In genomic region chr14:23669441-23669840, GRCh38 we compare ENCODE assay signal across 28 cellular contexts. TPM values are rescaled to one million over a fixed set of nuclear protein-coding genes. Genes with fewer than 3 reads are reported as not detected.
"Had no signal": no experiment of that assay in that cellular context is flagged by ENCODE, and none has a peak within 500 bp of the region (broad histone marks: within the 10 kb centered on the region; RNA-seq: fewer than 3 reads in every experiment).

No MANE protein-coding gene starts in this region.

- H3K27ac Mint-ChIP-seq: dendritic cell treated with granulocyte-macrophage colony-stimulating factor and Interleukin-4, amounts not matched to agents 40 ng/mL and 50 ng/mL, for 4 days; immature natural killer cell; memory B cell; natural killer cell; progenitor cell of endocrine pancreas; stimulated activated memory B cell treated with anti-CD40 and anti-IgM and Interleukin-4, amounts not matched to agents 10 μg/mL and 1 μg/mL and 100 μg/mL, for 72 hours had no signal

- H3K9me3 ChIP-seq: colonic mucosa, esophagus squamous epithelium, lower lobe of right lung, neutrophil, testis, tibial artery, vagina had no signal

- H3K9ac ChIP-seq: parathyroid adenoma had no signal

- H3K4me3 ChIP-seq: colonic mucosa, esophagus squamous epithelium, lower lobe of right lung, skin epidermis, spleen, testis, tibial artery, vagina had no signal

- H3K4me1 Mint-ChIP-seq: memory B cell; stimulated activated memory B cell treated with anti-CD40 and anti-IgM and Interleukin-4, amounts not matched to agents 10 μg/mL and 1 μg/mL and 100 μg/mL, for 72 hours had no signal

- H3K9me3 Mint-ChIP-seq: dendritic cell treated with granulocyte-macrophage colony-stimulating factor and Interleukin-4, amounts not matched to agents 40 ng/mL and 50 ng/mL, for 4 days; immature natural killer cell; memory B cell; natural killer cell; stimulated activated memory B cell treated with anti-CD40 and anti-IgM and Interleukin-4, amounts not matched to agents 10 μg/mL and 1 μg/mL and 100 μg/mL, for 72 hours had no signal

- H3K27me3 Mint-ChIP-seq: dendritic cell treated with granulocyte-macrophage colony-stimulating factor and Interleukin-4, amounts not matched to agents 40 ng/mL and 50 ng/mL, for 4 days; progenitor cell of endocrine pancreas had no signal

- H3K4me3 Mint-ChIP-seq: dendritic cell treated with granulocyte-macrophage colony-stimulating factor and Interleukin-4, amounts not matched to agents 40 ng/mL and 50 ng/mL, for 4 days; immature natural killer cell; memory B cell; natural killer cell; stimulated activated memory B cell treated with anti-CD40 and anti-IgM and Interleukin-4, amounts not matched to agents 10 μg/mL and 1 μg/mL and 100 μg/mL, for 72 hours had no signal

- DNase-seq: colonic mucosa; effector memory CD4-positive, alpha-beta T cell; esophagus squamous epithelium; foreskin melanocyte; glutamatergic neuron; hypothalamus; immature natural killer cell; islet precursor cell; left ventricle myocardium superior; lower lobe of right lung; natural killer cell; spleen; stimulated activated CD4-positive, alpha-beta T cell treated with anti-CD3 and anti-CD28 coated beads, Interleukin-4, amount 100 ng/mL, for 4 hours; stimulated activated naive CD8-positive, alpha-beta T cell treated with anti-CD3 and anti-CD28 coated beads, Interleukin-15, Interleukin-2, amounts not matched to agents 100 U/mL and 50 U/mL, for 24 hours; substantia nigra; testis; tibial artery had no signal

- H3K27ac ChIP-seq: colonic mucosa, esophagus squamous epithelium, lower lobe of right lung, neutrophil, parathyroid adenoma, skin epidermis, spleen, testis, tibial artery, vagina had no signal

- H3K27me3 ChIP-seq: colonic mucosa, esophagus squamous epithelium, neutrophil, spleen, testis, tibial artery, vagina had no signal

- H3K36me3 Mint-ChIP-seq: immature natural killer cell; memory B cell; natural killer cell; stimulated activated memory B cell treated with anti-CD40 and anti-IgM and Interleukin-4, amounts not matched to agents 10 μg/mL and 1 μg/mL and 100 μg/mL, for 72 hours had no signal

- H2AFZ ChIP-seq: parathyroid adenoma had no signal

- H3K79me2 ChIP-seq: parathyroid adenoma had no signal

- H3K36me3 ChIP-seq: colonic mucosa, esophagus squamous epithelium, lower lobe of right lung, neutrophil, spleen, tibial artery, vagina had no signal

- ATAC-seq: left ventricle myocardium superior; lower lobe of right lung; natural killer cell; stimulated activated memory B cell treated with anti-CD40 and anti-IgM and Interleukin-4, amounts not matched to agents 10 μg/mL and 1 μg/mL and 100 μg/mL, for 72 hours; stimulated activated naive CD8-positive, alpha-beta T cell treated with anti-CD3 and anti-CD28 coated beads, Interleukin-15, Interleukin-2, amounts not matched to agents 100 U/mL and 50 U/mL, for 24 hours had no signal

- H3K4me1 ChIP-seq: colonic mucosa, lower lobe of right lung, parathyroid adenoma, spleen, testis, tibial artery, vagina had no signal

RNA-seq across cellular contexts. Expression of gene DHRS2, which starts 33.3 kb away (rescaled TPM):
- total RNA-seq: chondrocyte, endothelial cell of umbilical vein, left ventricle myocardium superior, mononuclear cell had no signal
